8 cellular contexts compared by ENCODE assay signal in the genomic region with DNA sequence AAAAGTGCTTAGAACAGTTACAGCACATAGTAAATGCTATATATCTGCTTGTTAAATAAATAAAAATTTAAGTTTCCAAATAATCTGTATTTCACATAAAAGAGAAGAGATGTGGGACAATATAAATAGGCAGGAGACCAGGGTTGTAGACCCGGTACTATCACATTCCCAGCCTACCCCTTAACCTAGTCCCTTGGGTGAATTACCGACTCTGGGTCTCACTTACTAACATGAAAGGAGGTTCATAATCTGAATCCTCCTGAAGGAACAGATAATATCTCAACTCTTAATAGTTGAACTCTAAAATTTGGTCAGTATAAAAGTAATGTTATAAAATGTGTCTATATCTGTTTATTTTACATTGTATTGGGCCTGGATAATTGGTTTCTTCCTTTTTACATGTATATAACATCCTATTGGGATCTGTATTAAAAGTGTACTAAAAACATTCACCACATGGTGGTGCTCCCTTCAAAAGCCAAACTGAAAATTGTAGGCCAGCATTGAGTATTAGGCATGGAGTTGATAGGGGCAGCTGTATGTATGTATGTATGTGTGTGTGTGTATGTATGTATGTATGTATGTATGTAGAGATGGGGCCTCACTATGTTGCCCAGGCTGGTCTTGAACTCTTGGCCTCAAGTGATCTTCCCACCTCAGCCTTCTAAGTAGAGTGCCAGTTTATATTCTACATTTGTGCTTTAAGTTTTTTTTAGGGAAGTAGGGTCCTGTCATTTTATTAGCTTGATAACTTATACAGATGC.
A peak's percentile ranks its signal among the peaks of the same experiment; 100 is the strongest.
DNase-seq lines count a peak whose midpoint lies in the region; ATAC-seq and TF ChIP-seq lines count a peak whose summit lies in the region.

No MANE protein-coding gene starts in this region.

- no peak overlapping the region for H3K4me3 ChIP-seq in heart right ventricle
- H3K4me3 ChIP-seq in sigmoid colon = no peak overlapping the region

- H3K4me1 Mint-ChIP-seq in activated T-helper 17 cell treated with anti-CD3 and anti-CD28 coated beads, Interleukin-2, amount 50 U/mL, for 72 hours = peaks cover 24% of the 10 kb centered on the region

- TF ChIP-seq CTCF in C4-2B (conservative IDR thresholded peaks at IDR 0.05) (peak; percentile 86), heart right ventricle (IDR thresholded peaks at IDR 0.05) (peak; percentile 39 to 83 (median 68)), sigmoid colon (IDR thresholded peaks at IDR 0.05) (peak in 3 of 4 experiments; percentile 70 to 82 (median 74))

- no peaks in the 10 kb centered on the region for H3K27me3 ChIP-seq in heart right ventricle
- H3K27me3 ChIP-seq in sigmoid colon = no peaks in the 10 kb centered on the region

- H3K4me1 ChIP-seq in heart right ventricle = peaks cover 0 to 42% (median 28%) of the 10 kb centered on the region in 9 donors
- H3K4me1 ChIP-seq in sigmoid colon = peaks cover 0 to 60% (median 34%) of the 10 kb centered on the region in 4 donors

- no peaks in the 10 kb centered on the region for H3K27me3 Mint-ChIP-seq in activated T-helper 17 cell treated with anti-CD3 and anti-CD28 coated beads, Interleukin-2, amount 50 U/mL, for 72 hours

- no peak for TF ChIP-seq EP300 in sigmoid colon (IDR thresholded peaks at IDR 0.05)

- peak; percentile 54 for ATAC-seq in GM18907 (IDR thresholded peaks at IDR 0.05; ENCODE audit: unreplicated experiment)
- ATAC-seq in activated T-helper 17 cell treated with anti-CD3 and anti-CD28 coated beads, Interleukin-2, amount 50 U/mL, for 72 hours (replicated peaks) = peak; percentile 77
- peak; percentile 44 to 78 (median 74) for ATAC-seq in heart right ventricle
- ATAC-seq in GM18858 (IDR thresholded peaks at IDR 0.05; ENCODE audit: unreplicated experiment) = no peak

- H3K27ac ChIP-seq in C4-2B = no peak overlapping the region
- no peak overlapping the region for H3K27ac ChIP-seq in heart right ventricle
- peak overlapping the region in 3 of 4 donors; percentile 42 to 51 (median 46) for H3K27ac ChIP-seq in sigmoid colon

- DNase-seq in NCI-H345 (lab: John Stamatoyannopoulos, UW) (peak; percentile 27), heart right ventricle (no peak), sigmoid colon (no peak), nucleus accumbens (lab: John Stamatoyannopoulos, UW) (no peak)

- intact Hi-C loops in heart right ventricle (cut with DNase I) = loop anchor here in 8 of 10 donors (1.0 to 5.0 kb wide), 9 partner anchors 58 to 276 kb away; no protein-coding TSS in a partner anchor
- intact Hi-C loops in sigmoid colon (cut with DNase I) = loop anchor here (1.0 to 2.0 kb wide), 2 partner anchors 64 to 92 kb away; no protein-coding TSS in a partner anchor

- no peaks in the 10 kb centered on the region for H3K9me3 Mint-ChIP-seq in activated T-helper 17 cell treated with anti-CD3 and anti-CD28 coated beads, Interleukin-2, amount 50 U/mL, for 72 hours

- no peak for TF ChIP-seq POLR2A in sigmoid colon (IDR thresholded peaks at IDR 0.05)

- WGBS in heart right ventricle, 2 donors = 47 to 61% methylated on average over 2 of the region's 2 CpGs
- 20 to 67% methylated on average over 2 of the region's 2 CpGs for WGBS in sigmoid colon, 2 donors

- H3K36me3 ChIP-seq in heart right ventricle (no peaks in the 10 kb centered on the region), sigmoid colon (no peaks in the 10 kb centered on the region)

- H3K9me3 ChIP-seq in heart right ventricle (peaks cover 0 to 12% (median 0%) of the 10 kb centered on the region in 11 donors), sigmoid colon (no peaks in the 10 kb centered on the region)

- no peaks in the 10 kb centered on the region for H3K36me3 Mint-ChIP-seq in activated T-helper 17 cell treated with anti-CD3 and anti-CD28 coated beads, Interleukin-2, amount 50 U/mL, for 72 hours (ENCODE audit: low read depth)

- H3K27ac Mint-ChIP-seq in activated T-helper 17 cell treated with anti-CD3 and anti-CD28 coated beads, Interleukin-2, amount 50 U/mL, for 72 hours = no peak overlapping the region

- H3K4me3 Mint-ChIP-seq in activated T-helper 17 cell treated with anti-CD3 and anti-CD28 coated beads, Interleukin-2, amount 50 U/mL, for 72 hours = no peak overlapping the region

Comparison
In these comparisons a context has a peak if more than half of its experiments do, and no peak if none do; other contexts are left out.
1. H3K27ac ChIP-seq: peak in sigmoid colon (3 of 4); none in C4-2B (single experiment) and heart right ventricle (0 of 10).
2. Peak in every context shown above with its lines, with median percentiles within 50 percentile points of each other: CTCF ChIP-seq.